Comparison of ENCODE assay signal across 8 cellular contexts in the genomic region with DNA sequence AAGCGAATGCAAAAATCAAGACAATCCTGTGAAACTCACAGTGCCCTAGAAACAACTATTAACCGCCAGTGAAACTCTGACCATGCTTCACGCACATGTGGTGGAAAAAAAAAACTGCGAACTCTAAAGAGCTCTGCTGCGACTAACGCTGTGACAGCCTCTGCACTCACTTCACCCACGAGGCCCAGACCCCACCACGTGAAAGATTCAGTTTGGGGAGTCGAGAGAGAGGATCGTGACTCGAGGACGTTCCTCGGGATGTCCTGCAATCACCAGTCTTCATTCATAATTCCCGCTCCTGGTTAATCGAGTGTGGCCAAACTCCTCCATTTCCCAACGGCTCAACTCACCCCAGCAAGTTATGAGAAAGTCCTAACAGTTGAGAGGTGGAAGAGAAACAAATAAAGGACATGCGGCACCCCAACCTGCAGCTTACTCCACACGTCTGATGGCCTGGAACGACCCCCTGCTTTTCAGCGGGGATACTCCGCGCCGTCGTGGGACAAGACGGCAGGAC. TPM values are rescaled to one million over a fixed set of nuclear protein-coding genes. Genes with fewer than 3 reads are reported as not detected.
DNase-seq lines count a peak whose midpoint lies in the region; ATAC-seq and TF ChIP-seq lines count a peak whose summit lies in the region.

No MANE protein-coding gene starts in this region.

- 2% methylated on average over 21 of the region's 25 CpGs for WGBS in mammary epithelial cell (ENCODE audit: low coverage, missing lambda C conversion rate)

- intact Hi-C loops in mammary epithelial cell (cut with micrococcal nuclease): no loop called here

- H3K4me3 ChIP-seq in mammary epithelial cell (replicated peaks in 1 of 3; ENCODE audit: insufficient read depth in 1 of 3, low read depth in 2 of 3, low read length in 3 of 3): peak overlapping the region; percentile 83 to 99 (median 93)

- ATAC-seq in T-cell (replicated peaks in 1 of 4) (no peak), GM21367 (IDR thresholded peaks at IDR 0.05; ENCODE audit: unreplicated experiment) (no peak)

- peaks cover 21% of the 10 kb centered on the region for H3K4me1 ChIP-seq in mammary epithelial cell (ENCODE audit: insufficient read depth, low read length)

- H3K36me3 ChIP-seq in mammary epithelial cell (ENCODE audit: insufficient read depth, low read length): peaks cover 17% of the 10 kb centered on the region

- H2AFZ ChIP-seq in mammary epithelial cell (ENCODE audit: low read depth, low read length): no peak overlapping the region

- peak overlapping the region; percentile 96 to 99 for H3K27ac Mint-ChIP-seq in T-cell

- H3K4me3 Mint-ChIP-seq in T-cell: peak overlapping the region; percentile 91 to 100 (median 98)

- H3K27me3 Mint-ChIP-seq in T-cell: no peaks in the 10 kb centered on the region

- no peak for TF ChIP-seq CTCF in mammary epithelial cell (conservative IDR thresholded peaks at IDR 0.05 in 1 of 2, IDR thresholded peaks at IDR 0.05 in 1 of 2; ENCODE audit: extremely low read depth in 1 of 2, insufficient read depth in 1 of 2, low read depth in 1 of 2, low read length in 2 of 2)

- peaks cover 34% of the 10 kb centered on the region for H3K36me3 Mint-ChIP-seq in T-cell

- H3K27ac ChIP-seq in mammary epithelial cell (ENCODE audit: insufficient read depth, low read depth, low read length): peak overlapping the region; percentile 94

- H3K9me3 Mint-ChIP-seq in T-cell: no peaks in the 10 kb centered on the region

- H3K9ac ChIP-seq in mammary epithelial cell (ENCODE audit: insufficient read depth, low read length): peak overlapping the region; percentile 98

- in situ Hi-C loops in mammary epithelial cell (cut with MboI; ENCODE audit: low sequenced_read_pairs in 2 of 2): no loop called here

- peaks cover 56 to 77% (median 62%) of the 10 kb centered on the region in 3 donors for H3K4me1 Mint-ChIP-seq in T-cell

- DNase-seq in NCI-H748 (lab: John Stamatoyannopoulos, UW; ENCODE audit: unreplicated experiment) (peak; percentile 39), NCI-H748 treated with DMSO at 0.1 percent for 48 hours (lab: John Stamatoyannopoulos, UW) (no peak), T-cell (peak in 27 of 34 experiments; percentile 6 to 44 (median 26)), mammary epithelial cell (peak; percentile 24), medulla oblongata (ENCODE audit: extremely low spot score) (peak; percentile 56), SK-N-DZ (ENCODE audit: low spot score) (no peak)
- DNase-seq in stimulated activated CD8-positive, alpha-beta memory T cell treated with anti-CD3 and anti-CD28 coated beads, Interleukin-4, amount 100 ng/mL, for 24 hours (ENCODE audit: low read depth): peak; percentile 29

- POLR2A ChIA-PET in T-cell (lab: Charles Lee): interaction anchor here (0.6 to 2.7 kb wide), 7 partner anchors 13 to 491 kb away, joined by 3 to 10 read pairs (median 3); no protein-coding TSS in a partner anchor

- dilution Hi-C loops in mammary epithelial cell (cut with HindIII; ENCODE audit: low sequenced_read_pairs): loop anchor here (5.0 kb wide), 1 partner anchor 82 kb away; no protein-coding TSS in a partner anchor

- no TSS peak for BruUV-seq in mammary epithelial cell (replicated peaks; lab: Mats Ljungman, UMichigan)

- H3K27me3 ChIP-seq in mammary epithelial cell (ENCODE audit: insufficient read depth, low read length): no peaks in the 10 kb centered on the region

- peaks cover 63% of the 10 kb centered on the region for H3K79me2 ChIP-seq in mammary epithelial cell (ENCODE audit: insufficient read depth, low read length)

- H4K20me1 ChIP-seq in mammary epithelial cell (ENCODE audit: insufficient read depth, low read length): peaks cover 29% of the 10 kb centered on the region

- no peaks in the 10 kb centered on the region for H3K9me3 ChIP-seq in mammary epithelial cell (replicated peaks; ENCODE audit: insufficient read depth, low read length)

- H3K4me2 ChIP-seq in mammary epithelial cell (ENCODE audit: insufficient read depth, low read depth, low read length): peak overlapping the region; percentile 93

- CTCF ChIA-PET in T-cell (lab: Charles Lee): interaction anchor here (0.7 to 1.3 kb wide), 9 partner anchors 13 to 448 kb away, joined by 3 to 4 read pairs (median 3); no protein-coding TSS in a partner anchor
- CTCF ChIA-PET in mammary epithelial cell (lab: Charles Lee; ENCODE audit: low non-redundant PET): interaction anchor here (0.8 kb wide), 1 partner anchor 433 kb away, joined by 6 read pairs; no protein-coding TSS in a partner anchor

RNA-seq across cellular contexts. Expression of a gene that starts 1.1 kb away (rescaled TPM):
- total RNA-seq in T-cell: 100 to 1,000 TPM; 125 to 157 (median 154) TPM
- 100 to 1,000 TPM; 166 to 276 TPM for total RNA-seq in mammary epithelial cell
- 229 TPM for polyA plus RNA-seq in mammary epithelial cell
- 119 TPM for polyA minus RNA-seq in mammary epithelial cell
- polyA plus RNA-seq in SK-N-DZ (2014; cell fraction: cytosol; rRNA removed): 152 and 167 TPM in 2 replicates
- 82.0 and 88.0 TPM in 2 replicates for polyA plus RNA-seq in SK-N-DZ (2014; cell fraction: nucleus; rRNA removed)

Comparison
In these comparisons a context has a peak if more than half of its experiments do, and no peak if none do; other contexts are left out.
1. DNase-seq: peak in NCI-H748 (single experiment), T-cell (27 of 34), mammary epithelial cell (single experiment), medulla oblongata (single experiment) and stimulated activated CD8-positive, alpha-beta memory T cell treated with anti-CD3 and anti-CD28 coated beads, Interleukin-4, amount 100 ng/mL, for 24 hours (single experiment); none in NCI-H748 treated with DMSO at 0.1 percent for 48 hours (single experiment) and SK-N-DZ (single experiment).